Comparison of ENCODE assay signal across 13 cellular contexts in genomic region chr3:128971421-128971820, GRCh38.
A peak's percentile ranks its signal among the peaks of the same experiment; 100 is the strongest.
DNase-seq lines count a peak whose midpoint lies in the region; TF ChIP-seq lines count a peak whose summit lies in the region.
"Had no signal": no experiment of that assay in that cellular context is flagged by ENCODE, and none has a peak within 500 bp of the region (broad histone marks: within the 10 kb centered on the region; RNA-seq: fewer than 3 reads in every experiment).

No MANE protein-coding gene starts in this region.

- DNase-seq in AG10803 (ENCODE audit: low read depth) (peak; percentile 53), NCI-H1092 treated with DMSO at 0.1 percent for 48 hours (lab: John Stamatoyannopoulos, UW) (peak; percentile 83), cardiac fibroblast (ENCODE audit: low read depth in 2 of 2) (peak; percentile 62 to 82), iris pigment epithelial cell (ENCODE audit: low read depth) (peak; percentile 55), T-helper 1 cell (no peak)
- DNase-seq in activated CD8-positive, alpha-beta memory T cell treated with anti-CD3 and anti-CD28 coated beads for 24 hours: no peak
- no peak for DNase-seq in activated CD8-positive, alpha-beta memory T cell treated with anti-CD3 and anti-CD28 coated beads, Interleukin-2, amount 50 U/mL, for 4 hours
- no peak for DNase-seq in activated CD4-positive, alpha-beta T cell treated with anti-CD3 and anti-CD28 coated beads, Interleukin-2, amount 50 U/mL, for 4 hours
- DNase-seq: activated CD8-positive, alpha-beta T cell treated with anti-CD3 and anti-CD28 coated beads, Interleukin-2, amount 10 ng/mL, durations not matched to agents 7 days and 5 days; NCI-H82; nucleus accumbens; stimulated activated CD4-positive, alpha-beta T cell treated with anti-CD3 and anti-CD28 coated beads, Interleukin-2, amount 100 ng/mL, for 48 hours; T-helper 17 cell had no signal

- TF ChIP-seq CTCF in AG10803 (conservative IDR thresholded peaks at IDR 0.05; ENCODE audit: low read length): no peak
- no peak for TF ChIP-seq CTCF in cardiac fibroblast (IDR thresholded peaks at IDR 0.05; ENCODE audit: low read depth, low read length)

- H3K4me3 ChIP-seq in AG10803 (ENCODE audit: low read length) (no peak overlapping the region), cardiac fibroblast (replicated peaks in 1 of 2; ENCODE audit: low read depth in 2 of 2, low read length in 2 of 2) (no peak overlapping the region)

Comparison
In these comparisons a context has a peak if more than half of its experiments do, and no peak if none do; other contexts are left out.
1. DNase-seq: peak in AG10803 (single experiment), NCI-H1092 treated with DMSO at 0.1 percent for 48 hours (single experiment), cardiac fibroblast (2 of 2) and iris pigment epithelial cell (single experiment); none in activated CD8-positive, alpha-beta memory T cell treated with anti-CD3 and anti-CD28 coated beads for 24 hours (single experiment), T-helper 1 cell (0 of 5), activated CD8-positive, alpha-beta memory T cell treated with anti-CD3 and anti-CD28 coated beads, Interleukin-2, amount 50 U/mL, for 4 hours (single experiment) and activated CD4-positive, alpha-beta T cell treated with anti-CD3 and anti-CD28 coated beads, Interleukin-2, amount 50 U/mL, for 4 hours (0 of 2).